Comparison of ENCODE assay signal across 24 cellular contexts in the genomic region with DNA sequence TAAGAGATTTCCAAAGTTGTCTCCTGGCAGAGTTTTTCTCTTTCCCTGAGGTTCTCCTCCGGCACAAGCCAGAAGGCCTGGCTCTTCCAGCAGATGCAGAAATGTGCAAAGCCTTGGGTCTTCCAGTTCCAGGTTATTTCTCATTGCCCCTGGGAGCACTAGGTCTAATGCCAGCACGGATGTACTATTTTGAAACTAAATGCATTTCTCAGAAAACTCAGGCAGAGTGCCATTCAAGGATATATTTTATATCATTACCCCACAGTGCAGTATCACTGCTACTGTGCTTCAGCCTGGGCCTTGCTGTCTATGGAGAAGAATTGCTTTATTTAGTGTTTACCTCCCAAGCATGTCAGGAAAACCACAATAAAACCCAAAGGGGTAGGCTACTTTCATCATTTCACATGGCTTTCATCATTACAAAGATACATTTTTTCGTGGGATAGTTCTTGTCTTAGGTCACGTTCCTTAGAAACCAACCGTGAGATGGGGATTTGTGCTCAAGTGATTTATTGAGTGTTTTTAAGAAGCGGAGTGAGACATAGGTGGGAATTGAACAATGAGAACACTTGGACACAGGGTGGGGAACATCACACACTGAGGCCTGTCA.
"Had no signal": no experiment of that assay in that cellular context is flagged by ENCODE, and none has a peak within 500 bp of the region (broad histone marks: within the 10 kb centered on the region; RNA-seq: fewer than 3 reads in every experiment).

No MANE protein-coding gene starts in this region.

- H3K36me3 ChIP-seq: breast epithelium, left lung, transverse colon, uterus had no signal

- H3K4me1 ChIP-seq: breast epithelium, foreskin keratinocyte, left lung, transverse colon, uterus had no signal

- H3K27ac ChIP-seq: foreskin keratinocyte, left lung, transverse colon, uterus had no signal

- H3K27me3 ChIP-seq: breast epithelium, foreskin keratinocyte, left lung, transverse colon, uterus had no signal

- DNase-seq: activated CD4-positive, alpha-beta T cell treated with anti-CD3 and anti-CD28 coated beads for 48 hours; activated CD4-positive, CD25-positive, alpha-beta regulatory T cell; activated CD8-positive, alpha-beta T cell treated with anti-CD3 and anti-CD28 coated beads for 36 hours; activated naive CD4-positive, alpha-beta T cell treated with Interleukin-2 at 50 U/mL for 16 hours; activated naive CD8-positive, alpha-beta T cell treated with anti-CD3 and anti-CD28 coated beads, Interleukin-2, amount 10 ng/mL, durations not matched to agents 7 days and 5 days; activated T-cell treated with anti-CD3 and anti-CD28 coated beads, Interleukin-2, amount 50 U/mL, for 1 hour; effector CD8-positive, alpha-beta T cell; foreskin keratinocyte; kidney; left lung; mucosa of descending colon; naive B cell; stimulated activated CD4-positive, alpha-beta T cell treated with anti-CD3 and anti-CD28 coated beads, Interleukin-12 subunit alpha, Interleukin-12 subunit beta, amount 100 ng/mL, for 4 hours; stimulated activated CD4-positive, alpha-beta T cell treated with anti-CD3 and anti-CD28 coated beads, Interleukin-1b, Interleukin-23, amount 100 ng/mL, for 48 hours; stimulated activated CD8-positive, alpha-beta memory T cell treated with anti-CD3 and anti-CD28 coated beads, Interleukin-4, amount 100 ng/mL, for 48 hours; stimulated activated naive CD4-positive, alpha-beta T cell; substantia nigra; T-cell; T-helper 9 cell; transverse colon; uterus had no signal

- ATAC-seq: activated CD8-positive, alpha-beta T cell treated with anti-CD3 and anti-CD28 coated beads for 36 hours; activated T-helper 17 cell treated with anti-CD3 and anti-CD28 coated beads, Interleukin-2, amount 50 U/mL, for 72 hours; esophagus mucosa; foreskin keratinocyte; left lung; mucosa of descending colon; T-cell had no signal

- H3K4me3 ChIP-seq: breast epithelium, left lung, mucosa of descending colon, transverse colon, uterus had no signal
